In genomic region chr12:111405149-111405855, GRCh38 we compare ENCODE assay signal across 8 cellular contexts. TPM values are rescaled to one million over a fixed set of nuclear protein-coding genes. Genes with fewer than 3 reads are reported as not detected.
A peak's percentile ranks its signal among the peaks of the same experiment; 100 is the strongest.
DNase-seq lines count a peak whose midpoint lies in the region; ATAC-seq and TF ChIP-seq lines count a peak whose summit lies in the region.

No MANE protein-coding gene starts in this region.

- H3K9me3 Mint-ChIP-seq in activated T-cell treated with anti-CD3 and anti-CD28 coated beads, Interleukin-2, amount 50 U/mL, for 24 hours, result no peaks in the 10 kb centered on the region

- H3K36me3 ChIP-seq in PC-3 (ENCODE audit: low read depth, low read length), result no peaks in the 10 kb centered on the region
- H3K36me3 ChIP-seq in muscle layer of colon (ENCODE audit: insufficient read depth, low read length), result no peaks in the 10 kb centered on the region

- peak overlapping the region; percentile 85 for H3K4me3 Mint-ChIP-seq in activated T-cell treated with anti-CD3 and anti-CD28 coated beads, Interleukin-2, amount 50 U/mL, for 24 hours

- H3K79me2 ChIP-seq in PC-3 (ENCODE audit: low read length), result peaks cover 32% of the 10 kb centered on the region

- H3K9ac ChIP-seq in PC-3 (ENCODE audit: low read length), result no peak overlapping the region
- no peak overlapping the region for H3K9ac ChIP-seq in muscle layer of colon (ENCODE audit: low read length)

- no peaks in the 10 kb centered on the region for H3K27me3 ChIP-seq in PC-3 (ENCODE audit: low read length)
- no peaks in the 10 kb centered on the region for H3K27me3 ChIP-seq in muscle layer of colon (ENCODE audit: control insufficient read depth in 1 of 2, insufficient read depth in 2 of 2, low read length in 2 of 2)

- CTCF ChIA-PET in PC-3 (lab: Charles Lee), result interaction anchor here (0.6 kb wide), 1 partner anchor 9 kb away, joined by 3 read pairs; no protein-coding TSS in a partner anchor

- peak; percentile 42 for ATAC-seq in GM21723 (IDR thresholded peaks at IDR 0.05; ENCODE audit: unreplicated experiment)
- ATAC-seq in PC-3, result peak; percentile 88
- ATAC-seq in esophagus mucosa, result peak; percentile 81

- POLR2A ChIA-PET in PC-3 (lab: Charles Lee; ENCODE audit: unreplicated experiment), result no interaction called here

- peak overlapping the region; percentile 99 for H3K27ac Mint-ChIP-seq in activated T-cell treated with anti-CD3 and anti-CD28 coated beads, Interleukin-2, amount 50 U/mL, for 24 hours

- H2AFZ ChIP-seq in PC-3 (ENCODE audit: low read length), result peak overlapping the region; percentile 80

- intact Hi-C loops in PC-3 (cut with micrococcal nuclease), result no loop called here

- DNase-seq in DMS79 treated with DMSO at 0.1 percent for 48 hours (lab: John Stamatoyannopoulos, UW) (peak; percentile 46), KG1 (lab: John Stamatoyannopoulos, UW) (peak; percentile 98), PC-3 (peak; percentile 92)
- DNase-seq in activated T-cell treated with anti-CD3 and anti-CD28 coated beads, Interleukin-2, amount 50 U/mL, for 24 hours, result peak; percentile 100
- peak; percentile 97 for DNase-seq in stimulated activated CD8-positive, alpha-beta memory T cell treated with anti-CD3 and anti-CD28 coated beads, Interleukin-7, amount 100 ng/mL, for 24 hours (ENCODE audit: low read depth)

- H3F3A ChIP-seq in PC-3 (ENCODE audit: low read length, unreplicated experiment), result no peaks in the 10 kb centered on the region

- H4K20me1 ChIP-seq in PC-3 (ENCODE audit: low read length), result no peaks in the 10 kb centered on the region

- peaks cover 65% of the 10 kb centered on the region for H3K4me1 Mint-ChIP-seq in activated T-cell treated with anti-CD3 and anti-CD28 coated beads, Interleukin-2, amount 50 U/mL, for 24 hours (ENCODE audit: low read depth)

- H3K9me2 ChIP-seq in PC-3 (replicated peaks; ENCODE audit: low read length), result no peaks in the 10 kb centered on the region

- peak; percentile 59 for TF ChIP-seq CTCF in PC-3 (conservative IDR thresholded peaks at IDR 0.05; ENCODE audit: low read depth, low read length)

- no TSS peak for BruUV-seq in PC-3 (replicated peaks; lab: Mats Ljungman, UMichigan)

- no peaks in the 10 kb centered on the region for H3K27me3 Mint-ChIP-seq in activated T-cell treated with anti-CD3 and anti-CD28 coated beads, Interleukin-2, amount 50 U/mL, for 24 hours

- H3K4me1 ChIP-seq in PC-3 (ENCODE audit: insufficient read depth, low read length) (peaks cover 10% of the 10 kb centered on the region; the same call in 1 of the 2 replicates), muscle layer of colon (ENCODE audit: insufficient read depth, low read length) (peaks cover 12% of the 10 kb centered on the region)

- peak overlapping the region; percentile 91 for H3K4me3 ChIP-seq in PC-3 (ENCODE audit: low read length)
- peak overlapping the region; percentile 50 to 76 for H3K4me3 ChIP-seq in muscle layer of colon (ENCODE audit: low read depth in 1 of 2, low read length in 2 of 2)

- peak overlapping the region; percentile 98 for H3K4me2 ChIP-seq in PC-3 (ENCODE audit: low read length)

- H3K27ac ChIP-seq in PC-3 (ENCODE audit: low read length) (no peak overlapping the region), muscle layer of colon (ENCODE audit: low read depth, low read length) (peak overlapping the region; percentile 48)

- H3K9me3 ChIP-seq in PC-3 (ENCODE audit: low read length), result no peaks in the 10 kb centered on the region
- no peaks in the 10 kb centered on the region for H3K9me3 ChIP-seq in muscle layer of colon (ENCODE audit: low read length)

- H3K36me3 Mint-ChIP-seq in activated T-cell treated with anti-CD3 and anti-CD28 coated beads, Interleukin-2, amount 50 U/mL, for 24 hours (ENCODE audit: low read depth), result peaks cover 29% of the 10 kb centered on the region

RNA-seq across cellular contexts. Expression of gene SH2B3, which starts 0.4 kb away (rescaled TPM):
- total RNA-seq in PC-3 (2014; rRNA removed) (12.9 and 34.6 TPM in 2 replicates), esophagus mucosa (1.8 TPM)

RNA-seq across cellular contexts. Expression of gene PHETA1, which starts 36.4 kb away (rescaled TPM):
- total RNA-seq in PC-3 (2014; rRNA removed) (18.6 and 22.8 TPM in 2 replicates), esophagus mucosa (9.2 TPM)

Comparison
In these comparisons a context has a peak if more than half of its experiments do, and no peak if none do; other contexts are left out.
1. DNase-seq: peak in every context shown above with its lines; median percentile 100 in activated T-cell treated with anti-CD3 and anti-CD28 coated beads, Interleukin-2, amount 50 U/mL, for 24 hours; 98 in KG1; 97 in stimulated activated CD8-positive, alpha-beta memory T cell treated with anti-CD3 and anti-CD28 coated beads, Interleukin-7, amount 100 ng/mL, for 24 hours; 92 in PC-3; 46 in DMS79 treated with DMSO at 0.1 percent for 48 hours.